Comparison of ENCODE assay signal across 10 cellular contexts in genomic region chr15:70494861-70495571, GRCh38.
DNase-seq lines count a peak whose midpoint lies in the region; ATAC-seq and TF ChIP-seq lines count a peak whose summit lies in the region.
"Had no signal": no experiment of that assay in that cellular context is flagged by ENCODE, and none has a peak within 500 bp of the region (broad histone marks: within the 10 kb centered on the region; RNA-seq: fewer than 3 reads in every experiment).

No MANE protein-coding gene starts in this region.

- no peak overlapping the region for H2AFZ ChIP-seq in smooth muscle cell (ENCODE audit: low read depth)

- POLR2A ChIA-PET in activated CD4-positive, alpha-beta T cell treated with anti-CD3 and anti-CD28 coated beads for 36 hours (lab: Charles Lee): interaction anchor here (0.6 to 0.7 kb wide), 2 partner anchors 10 to 33 kb away, joined by 4 to 9 read pairs; no protein-coding TSS in a partner anchor

- H3K9ac ChIP-seq in smooth muscle cell (ENCODE audit: low read depth): peak overlapping the region; percentile 79

- no peaks in the 10 kb centered on the region for H4K20me1 ChIP-seq in smooth muscle cell (ENCODE audit: low read depth)

- H3K9me3 ChIP-seq in smooth muscle cell (replicated peaks; ENCODE audit: low read depth): no peaks in the 10 kb centered on the region

- H3K4me3 Mint-ChIP-seq in activated CD4-positive, alpha-beta T cell treated with anti-CD3 and anti-CD28 coated beads for 36 hours: no peak overlapping the region
- peak overlapping the region; percentile 10 to 91 for H3K4me3 Mint-ChIP-seq in effector memory CD8-positive, alpha-beta T cell

- peaks cover 12% of the 10 kb centered on the region for H3K27me3 Mint-ChIP-seq in activated CD4-positive, alpha-beta T cell treated with anti-CD3 and anti-CD28 coated beads for 36 hours
- H3K27me3 Mint-ChIP-seq in effector memory CD8-positive, alpha-beta T cell: peaks cover 0 to 6% of the 10 kb centered on the region in 2 donors

- peaks cover 19% of the 10 kb centered on the region for H3K4me1 ChIP-seq in smooth muscle cell (ENCODE audit: low read depth)

- WGBS in smooth muscle cell (ENCODE audit: low lambda C conversion rate): 3% methylated on average over 8 of the region's 8 CpGs

- H3K4me3 ChIP-seq in smooth muscle cell: peak overlapping the region; percentile 3

- H3K36me3 Mint-ChIP-seq in activated CD4-positive, alpha-beta T cell treated with anti-CD3 and anti-CD28 coated beads for 36 hours (ENCODE audit: low read depth): no peaks in the 10 kb centered on the region
- H3K36me3 Mint-ChIP-seq in effector memory CD8-positive, alpha-beta T cell (ENCODE audit: insufficient read depth): peaks cover 21% of the 10 kb centered on the region

- intact Hi-C loops in activated CD4-positive, alpha-beta T cell treated with anti-CD3 and anti-CD28 coated beads for 36 hours (cut with DNase I, micrococcal nuclease): loop anchor here (1.0 to 5.0 kb wide), 3 partner anchors 8 to 193 kb away; no protein-coding TSS in a partner anchor

- no peaks in the 10 kb centered on the region for H3K27me3 ChIP-seq in smooth muscle cell (ENCODE audit: low read depth)

- peak overlapping the region; percentile 80 for H3K4me2 ChIP-seq in smooth muscle cell

- CTCF ChIA-PET in activated CD4-positive, alpha-beta T cell treated with anti-CD3 and anti-CD28 coated beads for 36 hours (lab: Charles Lee): interaction anchor here (0.5 to 0.7 kb wide), 3 partner anchors 17 to 35 kb away, joined by 3 to 4 read pairs (median 3); no protein-coding TSS in a partner anchor

- no peaks in the 10 kb centered on the region for H3K36me3 ChIP-seq in smooth muscle cell (ENCODE audit: low read depth)

- H3K27ac Mint-ChIP-seq in activated CD4-positive, alpha-beta T cell treated with anti-CD3 and anti-CD28 coated beads for 36 hours: peak overlapping the region; percentile 68
- H3K27ac Mint-ChIP-seq in effector memory CD8-positive, alpha-beta T cell: no peak overlapping the region

- no peak for TF ChIP-seq CTCF in smooth muscle cell (IDR thresholded peaks at IDR 0.05; ENCODE audit: borderline replicate concordance, insufficient read depth, poor library complexity, severe bottlenecking)

- H3K27ac ChIP-seq in smooth muscle cell (ENCODE audit: low read depth): peak overlapping the region; percentile 95

- peaks cover 24% of the 10 kb centered on the region for H3F3A ChIP-seq in smooth muscle cell (ENCODE audit: low read depth)

- no peaks in the 10 kb centered on the region for H3K9me3 Mint-ChIP-seq in activated CD4-positive, alpha-beta T cell treated with anti-CD3 and anti-CD28 coated beads for 36 hours (ENCODE audit: low read depth)
- no peaks in the 10 kb centered on the region for H3K9me3 Mint-ChIP-seq in effector memory CD8-positive, alpha-beta T cell

- H3K79me2 ChIP-seq in smooth muscle cell (ENCODE audit: low read depth): no peaks in the 10 kb centered on the region

- DNase-seq in activated CD4-positive, alpha-beta T cell treated with anti-CD3 and anti-CD28 coated beads for 36 hours: peak; percentile 79
- DNase-seq in activated CD4-positive, alpha-beta T cell treated with anti-CD3 and anti-CD28 coated beads, Interleukin-2, amount 50 U/mL, for 4 hours: no peak
- peak; percentile 47 for DNase-seq in NCI-H82 treated with DMSO at 0.1 percent for 48 hours (lab: John Stamatoyannopoulos, UW; ENCODE audit: unreplicated experiment)
- DNase-seq in effector memory CD8-positive, alpha-beta T cell: no peak
- DNase-seq in smooth muscle cell (lab: John Stamatoyannopoulos, UW; ENCODE audit: unreplicated experiment): peak; percentile 31
- DNase-seq in NCI-H2196 (lab: John Stamatoyannopoulos, UW; ENCODE audit: unreplicated experiment): no peak
- DNase-seq: DND-41, NCI-H1105 treated with DMSO at 0.1 percent for 48 hours had no signal

- H3K4me1 Mint-ChIP-seq in activated CD4-positive, alpha-beta T cell treated with anti-CD3 and anti-CD28 coated beads for 36 hours: peaks cover 62% of the 10 kb centered on the region
- H3K4me1 Mint-ChIP-seq in effector memory CD8-positive, alpha-beta T cell (ENCODE audit: low read depth in 2 of 2): peaks cover 72 to 79% of the 10 kb centered on the region in 2 donors

- ATAC-seq in activated CD4-positive, alpha-beta T cell treated with anti-CD3 and anti-CD28 coated beads for 36 hours: peak; percentile 54
- ATAC-seq in effector memory CD8-positive, alpha-beta T cell (replicated peaks): no peak
- ATAC-seq in GM19035 (IDR thresholded peaks at IDR 0.05; ENCODE audit: unreplicated experiment) (no peak), GM21423 (IDR thresholded peaks at IDR 0.05; ENCODE audit: unreplicated experiment) (no peak)

Comparison
In these comparisons a context has a peak if more than half of its experiments do, and no peak if none do; other contexts are left out.
1. DNase-seq: peak in activated CD4-positive, alpha-beta T cell treated with anti-CD3 and anti-CD28 coated beads for 36 hours (single experiment), NCI-H82 treated with DMSO at 0.1 percent for 48 hours (single experiment) and smooth muscle cell (single experiment); none in activated CD4-positive, alpha-beta T cell treated with anti-CD3 and anti-CD28 coated beads, Interleukin-2, amount 50 U/mL, for 4 hours (0 of 2), effector memory CD8-positive, alpha-beta T cell (0 of 3) and NCI-H2196 (single experiment).